In the genomic region with DNA sequence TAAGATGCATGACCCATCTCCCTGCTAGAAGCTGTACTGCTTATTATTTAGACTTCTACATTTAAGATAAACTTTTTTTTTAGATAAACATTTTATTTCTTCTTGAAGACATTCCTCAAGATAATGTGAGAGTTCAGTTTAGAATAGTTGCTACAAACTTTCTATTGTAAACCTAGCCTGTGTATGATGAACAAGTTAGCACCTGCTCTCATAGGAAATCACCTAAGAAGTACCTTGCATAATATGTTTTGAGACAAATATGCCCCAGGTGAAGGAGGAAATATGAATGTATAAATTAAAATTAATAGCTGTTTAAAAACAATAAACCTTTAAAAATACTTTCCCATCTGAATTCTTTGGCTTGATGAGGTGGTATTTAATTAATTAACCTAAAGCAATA, we compare ENCODE assay signal across 24 cellular contexts. TPM values are rescaled to one million over a fixed set of nuclear protein-coding genes. Genes with fewer than 3 reads are reported as not detected.
DNase-seq lines count a peak whose midpoint lies in the region; FAIRE-seq and TF ChIP-seq lines count a peak whose summit lies in the region.
"Had no signal": no experiment of that assay in that cellular context is flagged by ENCODE, and none has a peak within 500 bp of the region (broad histone marks: within the 10 kb centered on the region; RNA-seq: fewer than 3 reads in every experiment).

No MANE protein-coding gene starts in this region.

- H3K4me1 Mint-ChIP-seq in MCF 10A (ENCODE audit: insufficient read depth, unreplicated experiment): no peaks in the 10 kb centered on the region

- TF ChIP-seq POLR2A in breast epithelium (IDR thresholded peaks at IDR 0.05) (no peak), transverse colon (IDR thresholded peaks at IDR 0.05) (no peak)

- H3K79me2 ChIP-seq in keratinocyte (ENCODE audit: control insufficient read depth, insufficient read depth, low read length): no peaks in the 10 kb centered on the region

- H2AFZ ChIP-seq in keratinocyte (ENCODE audit: control insufficient read depth, low read length): no peak overlapping the region

- CTCF ChIA-PET in MCF 10A (lab: Yijun Ruan, JAX): interaction anchor here (0.6 to 1.5 kb wide), 4 partner anchors 10 to 849 kb away, joined by 3 to 5 read pairs (median 4); no protein-coding TSS in a partner anchor

- no peak overlapping the region for H3K4me3 Mint-ChIP-seq in MCF 10A (ENCODE audit: unreplicated experiment)
- H3K4me3 Mint-ChIP-seq: CD8-positive, alpha-beta T cell; HFFc6 had no signal

- H3K27ac ChIP-seq in breast epithelium (no peak overlapping the region), esophagus (ENCODE audit: low read depth in 2 of 2, low read length in 1 of 2) (peak overlapping the region; percentile 8 to 49), keratinocyte (ENCODE audit: control insufficient read depth, insufficient read depth, low read length) (peak overlapping the region; percentile 70), transverse colon (peak overlapping the region in 1 of 4 donors; percentile 44)
- H3K27ac ChIP-seq: 22Rv1, A549, BLaER1, HL-60 had no signal

- DNase-seq in MCF 10A (ENCODE audit: unreplicated experiment): peak; percentile 25
- no peak for DNase-seq in breast epithelium (ENCODE audit: low spot score in 2 of 2)
- no peak for DNase-seq in keratinocyte (ENCODE audit: low read depth, low spot score)
- no peak for DNase-seq in transverse colon
- no peak for DNase-seq in glomerular visceral epithelial cell (ENCODE audit: extremely low spot score)
- no peak for DNase-seq in BE2C
- no peak for DNase-seq in OCI-M1 (lab: John Stamatoyannopoulos, UW)
- DNase-seq: AML-193; Calu3; CD8-positive, alpha-beta T cell; DMS53; DND-41; EL; GOT3; H7; HFFc6 had no signal

- H3K9me3 ChIP-seq in breast epithelium (no peaks in the 10 kb centered on the region), esophagus (ENCODE audit: control insufficient read depth in 2 of 2, insufficient read depth in 1 of 2, low read depth in 1 of 2, low read length in 1 of 2) (no peaks in the 10 kb centered on the region), keratinocyte (ENCODE audit: control insufficient read depth, low read depth, low read length) (no peaks in the 10 kb centered on the region), transverse colon (no peaks in the 10 kb centered on the region), BE2C (no peaks in the 10 kb centered on the region)
- H3K9me3 ChIP-seq: A549, BLaER1 had no signal

- no peaks in the 10 kb centered on the region for H4K20me1 ChIP-seq in keratinocyte (ENCODE audit: control insufficient read depth, extremely low read depth, insufficient read depth, low read length)
- H4K20me1 ChIP-seq: BLaER1 had no signal

- H3K4me1 ChIP-seq in breast epithelium (no peaks in the 10 kb centered on the region), esophagus (ENCODE audit: control insufficient read depth in 2 of 2, insufficient read depth in 2 of 2, low read length in 1 of 2) (no peaks in the 10 kb centered on the region), keratinocyte (ENCODE audit: control insufficient read depth, extremely low read depth, insufficient read depth, low read length) (peaks cover 19% of the 10 kb centered on the region), transverse colon (peaks cover 0 to 16% (median 1%) of the 10 kb centered on the region in 4 donors), BE2C (no peaks in the 10 kb centered on the region)
- H3K4me1 ChIP-seq: A549, BLaER1 had no signal

- no peaks in the 10 kb centered on the region for H3K27me3 Mint-ChIP-seq in MCF 10A (ENCODE audit: insufficient read depth, unreplicated experiment)

- no peaks in the 10 kb centered on the region for H3K9me1 ChIP-seq in keratinocyte (ENCODE audit: control insufficient read depth, extremely low read depth, insufficient read depth, low read length)

- no peak overlapping the region for H3K27ac Mint-ChIP-seq in MCF 10A (ENCODE audit: low read depth, unreplicated experiment)
- H3K27ac Mint-ChIP-seq: CD8-positive, alpha-beta T cell; HFFc6 had no signal

- no peak for TF ChIP-seq EP300 in transverse colon (IDR thresholded peaks at IDR 0.05; ENCODE audit: low read depth)

- no peak overlapping the region for H3K9ac ChIP-seq in keratinocyte (ENCODE audit: control insufficient read depth, extremely low read depth, insufficient read depth, low read length)
- H3K9ac ChIP-seq: BLaER1 had no signal

- FAIRE-seq in keratinocyte (lab: Jason Lieb, UNC): peak; percentile 57
- FAIRE-seq: A549, HTR-8/SVneo had no signal

- no peak for TF ChIP-seq CTCF in MCF 10A (IDR thresholded peaks at IDR 0.05; ENCODE audit: unreplicated experiment)
- no peak for TF ChIP-seq CTCF in breast epithelium (IDR thresholded peaks at IDR 0.05)
- TF ChIP-seq CTCF in keratinocyte (optimal IDR thresholded peaks at IDR 0.05 in 1 of 3, IDR thresholded peaks at IDR 0.05 in 1 of 3, conservative IDR thresholded peaks at IDR 0.05 in 1 of 3; ENCODE audit: extremely low read depth in 1 of 3, insufficient read depth in 2 of 3, low read length in 3 of 3): no peak
- TF ChIP-seq CTCF in transverse colon (IDR thresholded peaks at IDR 0.05): no peak
- TF ChIP-seq CTCF in BE2C (IDR thresholded peaks at IDR 0.05; ENCODE audit: low read depth, low read length): no peak

- intact Hi-C loops in MCF 10A (cut with micrococcal nuclease): no loop called here
- intact Hi-C loops in breast epithelium (cut with DNase I; ENCODE audit: low total_unique reads): no loop called here
- intact Hi-C loops in transverse colon (cut with DNase I; ENCODE audit: low total_unique reads): no loop called here

- POLR2A ChIA-PET in MCF 10A (lab: Yijun Ruan, JAX): interaction anchor here (0.5 to 2.5 kb wide), 11 partner anchors 9 to 997 kb away, joined by 3 to 17 read pairs (median 5); a partner anchor contains a TSS

- H3K4me3 ChIP-seq in breast epithelium (no peak overlapping the region), esophagus (ENCODE audit: low read depth in 1 of 2, low read length in 2 of 2) (no peak overlapping the region), keratinocyte (ENCODE audit: control insufficient read depth in 2 of 3, extremely low read depth in 1 of 3, insufficient read depth in 2 of 3, low read depth in 1 of 3, low read length in 3 of 3) (no peak overlapping the region), transverse colon (no peak overlapping the region), BE2C (ENCODE audit: low read depth, low read length) (no peak overlapping the region)
- H3K4me3 ChIP-seq: A549, BLaER1, GM12878 had no signal

- H3K27me3 ChIP-seq in breast epithelium (no peaks in the 10 kb centered on the region), esophagus (ENCODE audit: control insufficient read depth in 1 of 2, insufficient read depth in 2 of 2, low read length in 2 of 2) (no peaks in the 10 kb centered on the region), keratinocyte (ENCODE audit: control insufficient read depth, extremely low read depth, insufficient read depth, low read length) (no peaks in the 10 kb centered on the region), transverse colon (no peaks in the 10 kb centered on the region), BE2C (no peaks in the 10 kb centered on the region)
- H3K27me3 ChIP-seq: BLaER1 had no signal

- no TSS peak for BruUV-seq in MCF 10A (replicated peaks; lab: Mats Ljungman, UMichigan)

- H3K36me3 ChIP-seq in breast epithelium (peaks cover 13% of the 10 kb centered on the region), esophagus (ENCODE audit: control insufficient read depth in 2 of 2, insufficient read depth in 2 of 2, low read length in 1 of 2) (peaks cover 0 to 3% of the 10 kb centered on the region in 2 donors), keratinocyte (ENCODE audit: control insufficient read depth in 2 of 2, extremely low read depth in 1 of 2, insufficient read depth in 2 of 2, low read length in 2 of 2) (no peaks in the 10 kb centered on the region), transverse colon (peaks cover 0 to 68% (median 20%) of the 10 kb centered on the region in 4 donors), BE2C (no peaks in the 10 kb centered on the region)

- peak overlapping the region; percentile 66 for H3K4me2 ChIP-seq in keratinocyte (ENCODE audit: control insufficient read depth, extremely low read depth, insufficient read depth, low read depth, low read length)
- H3K4me2 ChIP-seq: A549, BLaER1 had no signal

- dilution Hi-C loops in keratinocyte (cut with MboI; ENCODE audit: extremely low pct_ligation_motif_present, low sequenced_read_pairs): no loop called here

- in situ Hi-C loops in transverse colon (cut with MboI; ENCODE audit: low pct_ligation_motif_present in 1 of 4, low pct_unique_long_range_greater_than_20kb in 1 of 4, low sequenced_read_pairs in 3 of 4): loop anchor here in 1 of 4 donors (25.0 kb wide), 1 partner anchor 101 kb away; no protein-coding TSS in a partner anchor

- no peaks in the 10 kb centered on the region for H3K36me3 Mint-ChIP-seq in MCF 10A (ENCODE audit: insufficient read depth, unreplicated experiment)

- H3K9me3 Mint-ChIP-seq in MCF 10A (ENCODE audit: unreplicated experiment): no peaks in the 10 kb centered on the region
- H3K9me3 Mint-ChIP-seq: CD8-positive, alpha-beta T cell; HFFc6 had no signal

RNA-seq across cellular contexts. Expression of a gene that starts 35.6 kb away (rescaled TPM):
- total RNA-seq in MCF 10A (2022): 4.8 and 5.4 TPM in 2 replicates
- 10 to 100 TPM; 16.4 to 45.8 (median 25.0) TPM for total RNA-seq in breast epithelium
- polyA plus RNA-seq in esophagus: 10 to 100 TPM in 1 of 2 donors, 1 to 10 TPM in 1; 7.4 to 22.1 TPM
- 0.45 to 0.98 TPM (median 0.68 TPM) in 3 replicates for polyA plus RNA-seq in keratinocyte
- polyA plus RNA-seq in keratinocyte (2011; ENCODE audit: low read depth): 31.2 TPM
- polyA plus RNA-seq in keratinocyte (2011; cell fraction: cytosol; rRNA removed): 0.60 and 0.64 TPM in 2 replicates
- 1.3 TPM in 2 replicates for polyA plus RNA-seq in keratinocyte (2011; cell fraction: nucleus; rRNA removed)
- polyA plus RNA-seq in keratinocyte (2012; ENCODE audit: low replicate concordance): 0.34 and 21.1 TPM in 2 replicates
- polyA minus RNA-seq in keratinocyte: 0.33 to 3.0 TPM (median 2.8 TPM) in 3 replicates
- polyA minus RNA-seq in keratinocyte (2011; cell fraction: cytosol; rRNA and poly(A)+ RNA removed): not detected
- polyA minus RNA-seq in keratinocyte (2011; cell fraction: nucleus; rRNA and poly(A)+ RNA removed): 6.0 and 8.6 TPM in 2 replicates
- total RNA-seq in transverse colon: 10 to 100 TPM; 14.1 to 31.0 (median 26.2) TPM
- not detected for polyA plus RNA-seq in BE2C (2012; ENCODE audit: insufficient read depth, insufficient read length, low read depth)
- total RNA-seq: G401, HFFc6 had no signal

Comparison
In these comparisons a context has a peak if more than half of its experiments do, and no peak if none do; other contexts are left out.
1. H3K27ac ChIP-seq: peak in esophagus (2 of 2) and keratinocyte (single experiment); none in breast epithelium (0 of 2).